ENCODE assay signal across 11 cellular contexts in genomic region chr14:63492391-63492790, GRCh38. TPM values are rescaled to one million over a fixed set of nuclear protein-coding genes. Genes with fewer than 3 reads are reported as not detected.
DNase-seq lines count a peak whose midpoint lies in the region; ATAC-seq and TF ChIP-seq lines count a peak whose summit lies in the region.
"Had no signal": no experiment of that assay in that cellular context is flagged by ENCODE, and none has a peak within 500 bp of the region (broad histone marks: within the 10 kb centered on the region; RNA-seq: fewer than 3 reads in every experiment).

No MANE protein-coding gene starts in this region.

- no peak overlapping the region for H3K4me3 Mint-ChIP-seq in activated T-cell treated with anti-CD3 and anti-CD28 coated beads, Interleukin-2, amount 50 U/mL, for 24 hours
- no peak overlapping the region for H3K4me3 Mint-ChIP-seq in immature natural killer cell
- H3K4me3 Mint-ChIP-seq: activated T-cell treated with anti-CD3 and anti-CD28 coated beads, Interleukin-2, amount 50 U/mL, for 4 hours had no signal

- intact Hi-C loops in thyroid gland (cut with DNase I) = no loop called here

- peaks cover 42% of the 10 kb centered on the region for H3K4me1 Mint-ChIP-seq in activated T-cell treated with anti-CD3 and anti-CD28 coated beads, Interleukin-2, amount 50 U/mL, for 24 hours (ENCODE audit: low read depth)
- H3K4me1 Mint-ChIP-seq in immature natural killer cell = peaks cover 31 to 64% of the 10 kb centered on the region in 2 donors

- no peak for DNase-seq in activated T-cell treated with anti-CD3 and anti-CD28 coated beads, Interleukin-2, amount 50 U/mL, for 24 hours
- DNase-seq in activated T-cell treated with anti-CD3 and anti-CD28 coated beads, Interleukin-2, amount 50 U/mL, for 1 hour = no peak
- peak; percentile 29 for DNase-seq in amniotic stem cell (lab: John Stamatoyannopoulos, UW)
- no peak for DNase-seq in immature natural killer cell
- no peak for DNase-seq in thyroid gland
- no peak for DNase-seq in central memory CD4-positive, alpha-beta T cell
- DNase-seq in activated CD8-positive, alpha-beta memory T cell treated with anti-CD3 and anti-CD28 coated beads for 24 hours = no peak
- DNase-seq: activated T-cell treated with anti-CD3 and anti-CD28 coated beads, Interleukin-2, amount 50 U/mL, for 4 hours; NCI-H2107; uterus had no signal

- no peaks in the 10 kb centered on the region for H3K9me3 ChIP-seq in thyroid gland
- H3K9me3 ChIP-seq: uterus had no signal

- H3K36me3 Mint-ChIP-seq in activated T-cell treated with anti-CD3 and anti-CD28 coated beads, Interleukin-2, amount 50 U/mL, for 24 hours (ENCODE audit: low read depth) = peaks cover 21% of the 10 kb centered on the region
- H3K36me3 Mint-ChIP-seq in immature natural killer cell = no peaks in the 10 kb centered on the region

- peaks cover 28 to 54% of the 10 kb centered on the region in 2 donors for H3K4me1 ChIP-seq in thyroid gland

- H3K27ac ChIP-seq in thyroid gland = peak overlapping the region; percentile 60 to 78 (median 76)
- H3K27ac ChIP-seq: uterus had no signal

- ATAC-seq in GM21526 (IDR thresholded peaks at IDR 0.05; ENCODE audit: low FRiP score, unreplicated experiment) = no peak
- ATAC-seq: activated T-cell treated with anti-CD3 and anti-CD28 coated beads, Interleukin-2, amount 50 U/mL, for 4 hours had no signal

- H3K27me3 Mint-ChIP-seq in activated T-cell treated with anti-CD3 and anti-CD28 coated beads, Interleukin-2, amount 50 U/mL, for 24 hours = no peaks in the 10 kb centered on the region
- no peaks in the 10 kb centered on the region for H3K27me3 Mint-ChIP-seq in immature natural killer cell (ENCODE audit: low read depth in 3 of 3)

- no peaks in the 10 kb centered on the region for H3K9me3 Mint-ChIP-seq in activated T-cell treated with anti-CD3 and anti-CD28 coated beads, Interleukin-2, amount 50 U/mL, for 24 hours
- no peaks in the 10 kb centered on the region for H3K9me3 Mint-ChIP-seq in immature natural killer cell
- H3K9me3 Mint-ChIP-seq: activated T-cell treated with anti-CD3 and anti-CD28 coated beads, Interleukin-2, amount 50 U/mL, for 4 hours had no signal

- no peak for TF ChIP-seq CTCF in thyroid gland (IDR thresholded peaks at IDR 0.05)

- no peak for TF ChIP-seq POLR2A in thyroid gland (IDR thresholded peaks at IDR 0.05)

- H3K27me3 ChIP-seq in thyroid gland = no peaks in the 10 kb centered on the region
- H3K27me3 ChIP-seq: uterus had no signal

- no peaks in the 10 kb centered on the region for H3K36me3 ChIP-seq in thyroid gland
- H3K36me3 ChIP-seq: uterus had no signal

- H3K27ac Mint-ChIP-seq in activated T-cell treated with anti-CD3 and anti-CD28 coated beads, Interleukin-2, amount 50 U/mL, for 24 hours = peak overlapping the region; percentile 70
- peak overlapping the region in 4 of 6 donors; percentile 7 to 60 (median 24) for H3K27ac Mint-ChIP-seq in immature natural killer cell

- H3K4me3 ChIP-seq in thyroid gland (replicated peaks in 1 of 3) = no peak overlapping the region
- H3K4me3 ChIP-seq: uterus had no signal

RNA-seq across cellular contexts. Expression of gene PPP2R5E, which starts 50.8 kb away (rescaled TPM):
- polyA plus RNA-seq in immature natural killer cell = 10 to 100 TPM; 28.4 to 61.8 (median 47.3) TPM
- 10 to 100 TPM; 30.0 to 42.3 (median 36.0) TPM for total RNA-seq in thyroid gland
